In genomic region chr6:154399097-154399496, GRCh38 we compare ENCODE assay signal across 24 cellular contexts. TPM values are rescaled to one million over a fixed set of nuclear protein-coding genes. Genes with fewer than 3 reads are reported as not detected.
DNase-seq lines count a peak whose midpoint lies in the region; ATAC-seq and TF ChIP-seq lines count a peak whose summit lies in the region.
"Had no signal": no experiment of that assay in that cellular context is flagged by ENCODE, and none has a peak within 500 bp of the region (broad histone marks: within the 10 kb centered on the region; RNA-seq: fewer than 3 reads in every experiment).

No MANE protein-coding gene starts in this region.

- peaks cover 0 to 2% (median 0%) of the 10 kb centered on the region in 5 donors for H3K27me3 Mint-ChIP-seq in naive thymus-derived CD8-positive, alpha-beta T cell
- H3K27me3 Mint-ChIP-seq: activated CD8-positive, alpha-beta T cell treated with anti-CD3 and anti-CD28 coated beads for 36 hours had no signal

- no peaks in the 10 kb centered on the region for H3K9me3 Mint-ChIP-seq in naive thymus-derived CD8-positive, alpha-beta T cell
- H3K9me3 Mint-ChIP-seq: activated B cell treated with CpG ODN at 0.5 μM for 24 hours; activated CD8-positive, alpha-beta T cell treated with anti-CD3 and anti-CD28 coated beads for 36 hours; activated naive CD4-positive, alpha-beta T cell treated with anti-CD3 and anti-CD28 coated beads, Interleukin-2, amount 50 U/mL, for 72 hours had no signal

- no peak for TF ChIP-seq EP300 in SK-N-SH (IDR thresholded peaks at IDR 0.05; ENCODE audit: borderline replicate concordance in 1 of 2, low read depth in 1 of 2, low read length in 1 of 2)

- peak overlapping the region in 1 of 10 donors; percentile 79 for H3K27ac Mint-ChIP-seq in naive thymus-derived CD8-positive, alpha-beta T cell
- H3K27ac Mint-ChIP-seq: activated B cell treated with CpG ODN at 0.5 μM for 24 hours; activated CD8-positive, alpha-beta T cell treated with anti-CD3 and anti-CD28 coated beads for 36 hours; activated naive CD4-positive, alpha-beta T cell treated with anti-CD3 and anti-CD28 coated beads, Interleukin-2, amount 50 U/mL, for 72 hours had no signal

- H3K79me2 ChIP-seq in SK-N-SH (ENCODE audit: insufficient read depth): no peaks in the 10 kb centered on the region

- H3K9me2 ChIP-seq in SK-N-SH: no peaks in the 10 kb centered on the region

- H3F3A ChIP-seq in SK-N-SH (replicated peaks; ENCODE audit: insufficient read depth): peaks cover 13% of the 10 kb centered on the region

- H3K9me3 ChIP-seq in SK-N-SH: no peaks in the 10 kb centered on the region
- H3K9me3 ChIP-seq: breast epithelium, HAP-1, neutrophil had no signal

- peaks cover 5 to 8% of the 10 kb centered on the region in 2 experiments; a peak in 3 of 4 replicates for H3K4me1 ChIP-seq in SK-N-SH (ENCODE audit: control insufficient read depth in 1 of 2, insufficient read depth in 2 of 2, low read depth in 1 of 2, low read length in 1 of 2)
- H3K4me1 ChIP-seq: breast epithelium had no signal

- CTCF ChIA-PET in SK-N-SH (lab: Yijun Ruan, JAX): interaction anchor here (0.6 kb wide), 1 partner anchor 21 kb away, joined by 3 read pairs; no protein-coding TSS in a partner anchor

- no peak for TF ChIP-seq RAD21 in SK-N-SH (IDR thresholded peaks at IDR 0.05; ENCODE audit: low read length)

- no peaks in the 10 kb centered on the region for H4K20me1 ChIP-seq in SK-N-SH (ENCODE audit: insufficient read depth)

- H3K36me3 ChIP-seq in SK-N-SH (replicated peaks in 1 of 2; ENCODE audit: control insufficient read depth in 1 of 2, insufficient read depth in 2 of 2, low read length in 1 of 2) (peaks cover 4 to 15% of the 10 kb centered on the region in 2 experiments), H7 (replicated peaks; ENCODE audit: control insufficient read depth, insufficient read depth, low read length) (no peaks in the 10 kb centered on the region)
- H3K36me3 ChIP-seq: breast epithelium, neutrophil had no signal

- no peak for ATAC-seq in naive thymus-derived CD8-positive, alpha-beta T cell
- no peak for ATAC-seq in GM18519 (IDR thresholded peaks at IDR 0.05; ENCODE audit: low FRiP score, unreplicated experiment)
- ATAC-seq: activated CD8-positive, alpha-beta T cell treated with anti-CD3 and anti-CD28 coated beads for 36 hours; activated naive CD4-positive, alpha-beta T cell treated with anti-CD3 and anti-CD28 coated beads, Interleukin-2, amount 50 U/mL, for 72 hours; sciatic nerve had no signal

- DNase-seq in GM03348 (ENCODE audit: low spot score): peak; percentile 24
- DNase-seq in SK-N-SH: no peak
- peak; percentile 62 for DNase-seq in fibroblast of the aortic adventitia (ENCODE audit: low read depth)
- peak; percentile 43 for DNase-seq in renal cortical epithelial cell (ENCODE audit: low read depth)
- no peak for DNase-seq in H7
- DNase-seq in naive thymus-derived CD8-positive, alpha-beta T cell: no peak
- no peak for DNase-seq in COR-L47 (lab: John Stamatoyannopoulos, UW)
- DNase-seq: activated B cell treated with CpG ODN at 0.5 μM for 24 hours; activated CD8-positive, alpha-beta T cell treated with anti-CD3 and anti-CD28 coated beads for 36 hours; activated T-cell treated with anti-CD3 and anti-CD28 coated beads, Interleukin-2, amount 50 U/mL, for 48 hours; AML-193; effector CD4-positive, alpha-beta T cell; kidney glomerular epithelial cell; NCI-H1694 treated with DMSO at 0.1 percent for 48 hours; NCI-H446 treated with DMSO at 0.1 percent for 48 hours; Right ventricle myocardium superior; stimulated activated CD4-positive, alpha-beta T cell treated with anti-CD3 and anti-CD28 coated beads, Interleukin-1b, Interleukin-23, amount 100 ng/mL, for 48 hours had no signal

- H3K4me3 ChIP-seq in SK-N-SH (ENCODE audit: low read depth in 2 of 2, low read length in 1 of 2) (no peak overlapping the region), fibroblast of the aortic adventitia (ENCODE audit: low read depth, low read length) (no peak overlapping the region), H7 (ENCODE audit: insufficient read depth, low read depth, low read length) (no peak overlapping the region)
- H3K4me3 ChIP-seq: breast epithelium, HAP-1 had no signal

- no peak for TF ChIP-seq CTCF in SK-N-SH (IDR thresholded peaks at IDR 0.05)
- no peak for TF ChIP-seq CTCF in fibroblast of the aortic adventitia (IDR thresholded peaks at IDR 0.05; ENCODE audit: insufficient read depth, low read length)

- H3K36me3 Mint-ChIP-seq in naive thymus-derived CD8-positive, alpha-beta T cell: no peaks in the 10 kb centered on the region
- H3K36me3 Mint-ChIP-seq: activated naive CD4-positive, alpha-beta T cell treated with anti-CD3 and anti-CD28 coated beads, Interleukin-2, amount 50 U/mL, for 72 hours had no signal

- H3K9ac ChIP-seq in SK-N-SH: no peak overlapping the region; the same call in 1 of the 2 replicates

- 70% methylated on average over 5 of the region's 5 CpGs for WGBS in SK-N-SH (ENCODE audit: low lambda C conversion rate)

- POLR2A ChIA-PET in SK-N-SH (lab: Yijun Ruan, JAX): no interaction called here
- POLR2A ChIA-PET in naive thymus-derived CD8-positive, alpha-beta T cell (lab: Charles Lee): no interaction called here

- no peak overlapping the region for H3K4me2 ChIP-seq in SK-N-SH

- H3K4me3 Mint-ChIP-seq in naive thymus-derived CD8-positive, alpha-beta T cell: no peak overlapping the region
- H3K4me3 Mint-ChIP-seq: activated B cell treated with CpG ODN at 0.5 μM for 24 hours; activated CD8-positive, alpha-beta T cell treated with anti-CD3 and anti-CD28 coated beads for 36 hours had no signal

- H3K27me3 ChIP-seq in SK-N-SH (ENCODE audit: insufficient read depth) (no peaks in the 10 kb centered on the region), H7 (ENCODE audit: control insufficient read depth, insufficient read depth, low read length) (no peaks in the 10 kb centered on the region)
- H3K27me3 ChIP-seq: breast epithelium, neutrophil had no signal

- H3K27ac ChIP-seq in SK-N-SH (ENCODE audit: low read depth in 2 of 2, low read length in 1 of 2): peak overlapping the region in 1 of 2 experiments; percentile 34; a peak in 1 of 4 replicates
- H3K27ac ChIP-seq: breast epithelium, neutrophil had no signal

- peaks cover 0 to 11% (median 4%) of the 10 kb centered on the region in 4 donors for H3K4me1 Mint-ChIP-seq in naive thymus-derived CD8-positive, alpha-beta T cell
- H3K4me1 Mint-ChIP-seq: activated B cell treated with CpG ODN at 0.5 μM for 24 hours had no signal

- H2AFZ ChIP-seq in SK-N-SH (ENCODE audit: low read depth): no peak overlapping the region; the same call in 1 of the 2 replicates

TF ChIP-seq in SK-N-SH, 30 proteins besides CTCF, POLR2A, EP300 and RAD21:
- no peak for TF ChIP-seq FOSL2 (IDR thresholded peaks at IDR 0.05; ENCODE audit: borderline replicate concordance, low read depth)
- no peak for TF ChIP-seq EZH2phosphoT487 (IDR thresholded peaks at IDR 0.05; ENCODE audit: borderline replicate concordance, low read depth)
- TF ChIP-seq NFIC (IDR thresholded peaks at IDR 0.05; ENCODE audit: borderline replicate concordance): no peak
- no peak for TF ChIP-seq GABPA (IDR thresholded peaks at IDR 0.05; ENCODE audit: low read depth)
- no peak for TF ChIP-seq JUND (IDR thresholded peaks at IDR 0.05)
- TF ChIP-seq TCF12 (IDR thresholded peaks at IDR 0.05): 0 out of 2 replicates have a peak, but pooled peaks have one; percentile 8
- no peak for TF ChIP-seq SIN3A (IDR thresholded peaks at IDR 0.05; ENCODE audit: borderline replicate concordance, low read depth, low read length)

RNA-seq across cellular contexts. Expression of gene IPCEF1, which starts 42.5 kb away (rescaled TPM):
- polyA plus RNA-seq in SK-N-SH (2012; rRNA removed): not detected in 2 replicates
- polyA plus RNA-seq in SK-N-SH (2012; cell fraction: cytosol; rRNA removed): 0.01 and 0.06 TPM in 2 replicates
- 0.01 TPM in 2 replicates for polyA plus RNA-seq in SK-N-SH (2012; cell fraction: nucleus; rRNA removed)
- total RNA-seq in fibroblast of the aortic adventitia (ENCODE audit: low replicate concordance) (0.54 and 1.3 TPM in 2 replicates), renal cortical epithelial cell (0.40 and 1.7 TPM in 2 replicates)
- total RNA-seq in H7 (2014; rRNA removed; shearing (Covaris generic)): 1.6 and 6.6 TPM in 2 replicates
- total RNA-seq in naive thymus-derived CD8-positive, alpha-beta T cell: 100 to 1,000 TPM in 1 of 2 experiments, 10 to 100 TPM in 1; 98.8 to 102 TPM
- 10 to 100 TPM; 80.9 to 91.7 (median 83.4) TPM for polyA plus RNA-seq in naive thymus-derived CD8-positive, alpha-beta T cell
- total RNA-seq: HT-29 had no signal

Comparison
In these comparisons a context has a peak if more than half of its experiments do, and no peak if none do; other contexts are left out.
1. DNase-seq: peak in GM03348 (single experiment), fibroblast of the aortic adventitia (single experiment) and renal cortical epithelial cell (single experiment); none in SK-N-SH (single experiment), H7 (single experiment), naive thymus-derived CD8-positive, alpha-beta T cell (0 of 10) and COR-L47 (single experiment).
2. RNA of gene IPCEF1, which starts 42.5 kb away (total RNA-seq): 98.8 to 102 TPM in naive thymus-derived CD8-positive, alpha-beta T cell; 1.6 to 6.6 TPM in H7, 0.54 to 1.3 TPM in fibroblast of the aortic adventitia and 0.40 to 1.7 TPM in renal cortical epithelial cell; every median in the first group is over 10 times any median in the second.